ENCODE assay signal across 1 cellular context in genomic region chr14:34981743-34982420, GRCh38.
TF ChIP-seq lines count a peak whose summit lies in the region.

No MANE protein-coding gene starts in this region.

TF ChIP-seq in HepG2, 621 proteins besides CTCF, POLR2A, EP300 and RAD21 (continued from another document and continues in another):
- TF ChIP-seq ESRRA (CRISPR knock-in tag; IDR thresholded peaks at IDR 0.05; ENCODE audit: low read depth), result no peak; the same call in 1 of the 2 replicates
- no peak for TF ChIP-seq ZNF253 (CRISPR knock-in tag; IDR thresholded peaks at IDR 0.05; ENCODE audit: borderline replicate concordance)
- TF ChIP-seq ARID2 (CRISPR knock-in tag; IDR thresholded peaks at IDR 0.05; ENCODE audit: borderline replicate concordance), result peak; percentile 97
- peak; percentile 69 for TF ChIP-seq ZNF224 (CRISPR knock-in tag; IDR thresholded peaks at IDR 0.05)
- no peak for TF ChIP-seq ZNF709 (CRISPR knock-in tag; IDR thresholded peaks at IDR 0.05)
- 0 out of 2 replicates have a peak, but pooled peaks have one; percentile 54 for TF ChIP-seq NR1H2 (CRISPR knock-in tag; IDR thresholded peaks at IDR 0.05; ENCODE audit: borderline replicate concordance, low read depth)
- TF ChIP-seq, protein P1, sequence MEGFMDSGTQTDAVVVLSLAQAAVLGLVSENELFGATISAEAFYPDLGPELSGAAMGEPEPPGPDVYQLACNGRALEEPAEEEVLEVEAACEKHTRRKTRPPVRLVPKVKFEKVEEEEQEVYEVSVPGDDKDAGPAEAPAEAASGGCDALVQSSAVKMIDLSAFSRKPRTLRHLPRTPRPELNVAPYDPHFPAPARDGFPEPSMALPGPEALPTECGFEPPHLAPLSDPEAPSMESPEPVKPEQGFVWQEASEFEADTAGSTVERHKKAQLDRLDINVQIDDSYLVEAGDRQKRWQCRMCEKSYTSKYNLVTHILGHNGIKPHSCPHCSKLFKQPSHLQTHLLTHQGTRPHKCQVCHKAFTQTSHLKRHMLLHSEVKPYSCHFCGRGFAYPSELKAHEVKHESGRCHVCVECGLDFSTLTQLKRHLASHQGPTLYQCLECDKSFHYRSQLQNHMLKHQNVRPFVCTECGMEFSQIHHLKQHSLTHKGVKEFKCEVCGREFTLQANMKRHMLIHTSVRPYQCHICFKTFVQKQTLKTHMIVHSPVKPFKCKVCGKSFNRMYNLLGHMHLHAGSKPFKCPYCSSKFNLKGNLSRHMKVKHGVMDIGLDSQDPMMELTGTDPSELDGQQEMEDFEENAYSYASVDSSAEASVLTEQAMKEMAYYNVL (CRISPR knock-in tag; IDR thresholded peaks at IDR 0.05; ENCODE audit: borderline replicate concordance), result no peak
- TF ChIP-seq, protein P2, sequence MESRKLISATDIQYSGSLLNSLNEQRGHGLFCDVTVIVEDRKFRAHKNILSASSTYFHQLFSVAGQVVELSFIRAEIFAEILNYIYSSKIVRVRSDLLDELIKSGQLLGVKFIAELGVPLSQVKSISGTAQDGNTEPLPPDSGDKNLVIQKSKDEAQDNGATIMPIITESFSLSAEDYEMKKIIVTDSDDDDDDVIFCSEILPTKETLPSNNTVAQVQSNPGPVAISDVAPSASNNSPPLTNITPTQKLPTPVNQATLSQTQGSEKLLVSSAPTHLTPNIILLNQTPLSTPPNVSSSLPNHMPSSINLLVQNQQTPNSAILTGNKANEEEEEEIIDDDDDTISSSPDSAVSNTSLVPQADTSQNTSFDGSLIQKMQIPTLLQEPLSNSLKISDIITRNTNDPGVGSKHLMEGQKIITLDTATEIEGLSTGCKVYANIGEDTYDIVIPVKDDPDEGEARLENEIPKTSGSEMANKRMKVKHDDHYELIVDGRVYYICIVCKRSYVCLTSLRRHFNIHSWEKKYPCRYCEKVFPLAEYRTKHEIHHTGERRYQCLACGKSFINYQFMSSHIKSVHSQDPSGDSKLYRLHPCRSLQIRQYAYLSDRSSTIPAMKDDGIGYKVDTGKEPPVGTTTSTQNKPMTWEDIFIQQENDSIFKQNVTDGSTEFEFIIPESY (CRISPR knock-in tag; IDR thresholded peaks at IDR 0.05), result no peak
- 0 out of 2 replicates have a peak, but pooled peaks have one; percentile 95 for TF ChIP-seq SNAPC5 (CRISPR knock-in tag; IDR thresholded peaks at IDR 0.05; ENCODE audit: borderline replicate concordance)
- TF ChIP-seq MBNL3 (CRISPR knock-in tag; conservative IDR thresholded peaks at IDR 0.05), result peak; percentile 53; the same call in 1 of the 2 replicates
- no peak for TF ChIP-seq MXD1 (CRISPR knock-in tag; IDR thresholded peaks at IDR 0.05)
- peak; percentile 99 for TF ChIP-seq ZNF383 (CRISPR knock-in tag; IDR thresholded peaks at IDR 0.05; ENCODE audit: borderline replicate concordance)
- TF ChIP-seq ZNF557 (CRISPR knock-in tag; IDR thresholded peaks at IDR 0.05), result no peak
- TF ChIP-seq FOXO4 (CRISPR knock-in tag; conservative IDR thresholded peaks at IDR 0.05), result no peak
- TF ChIP-seq ZNF577 (CRISPR knock-in tag; IDR thresholded peaks at IDR 0.05; ENCODE audit: borderline replicate concordance, low read depth), result 0 out of 2 replicates have a peak, but pooled peaks have one; percentile 59
- TF ChIP-seq, protein P3, sequence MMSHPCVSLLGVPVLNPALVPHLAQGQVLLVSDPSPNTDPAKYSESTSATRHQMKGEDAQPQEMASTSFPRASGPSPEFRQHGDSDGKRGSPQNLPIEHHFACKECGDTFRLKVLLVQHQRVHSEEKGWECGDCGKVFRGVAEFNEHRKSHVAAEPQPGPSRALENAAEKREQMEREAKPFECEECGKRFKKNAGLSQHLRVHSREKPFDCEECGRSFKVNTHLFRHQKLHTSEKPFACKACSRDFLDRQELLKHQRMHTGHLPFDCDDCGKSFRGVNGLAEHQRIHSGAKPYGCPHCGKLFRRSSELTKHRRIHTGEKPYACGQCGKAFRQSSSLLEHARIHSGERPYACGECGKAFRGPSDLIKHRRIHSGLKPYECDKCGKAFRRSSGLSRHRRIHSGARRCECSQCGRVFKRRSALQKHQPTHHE (CRISPR knock-in tag; IDR thresholded peaks at IDR 0.05; ENCODE audit: borderline replicate concordance), result no peak
- TF ChIP-seq ZNF747 (CRISPR knock-in tag; IDR thresholded peaks at IDR 0.05; ENCODE audit: borderline replicate concordance), result no peak; the same call in none of the 2 replicates
- TF ChIP-seq CBX1 (IDR thresholded peaks at IDR 0.05; ENCODE audit: low read depth), result no peak
- 0 out of 2 replicates have a peak, but pooled peaks have one; percentile 8 for TF ChIP-seq MTA3 (CRISPR knock-in tag; IDR thresholded peaks at IDR 0.05)
- TF ChIP-seq RXRB (CRISPR knock-in tag; IDR thresholded peaks at IDR 0.05; ENCODE audit: borderline replicate concordance), result no peak
- TF ChIP-seq MED1 (CRISPR knock-in tag; IDR thresholded peaks at IDR 0.05), result no peak
- TF ChIP-seq ZFP36 (IDR thresholded peaks at IDR 0.05; ENCODE audit: borderline replicate concordance, low read depth, low read length, partially characterized antibody), result no peak
- TF ChIP-seq ZNF672 (CRISPR knock-in tag; IDR thresholded peaks at IDR 0.05), result no peak
- peak; percentile 58 for TF ChIP-seq ZNF703 (CRISPR knock-in tag; IDR thresholded peaks at IDR 0.05; ENCODE audit: borderline replicate concordance)
- no peak for TF ChIP-seq GABPA (IDR thresholded peaks at IDR 0.05; ENCODE audit: low read depth, low read length)
- TF ChIP-seq GABPA (CRISPR knock-in tag; IDR thresholded peaks at IDR 0.05; ENCODE audit: low read depth), result no peak
- TF ChIP-seq ZFP36L1 (CRISPR knock-in tag; IDR thresholded peaks at IDR 0.05), result no peak; the same call in 1 of the 2 replicates
- no peak for TF ChIP-seq GTF2F1 (IDR thresholded peaks at IDR 0.05; ENCODE audit: low read length)
- no peak for TF ChIP-seq SP1 (IDR thresholded peaks at IDR 0.05)
- no peak for TF ChIP-seq SP1 (CRISPR knock-in tag; IDR thresholded peaks at IDR 0.05)
- no peak for TF ChIP-seq ZNF3 (CRISPR knock-in tag; IDR thresholded peaks at IDR 0.05)
- TF ChIP-seq ZBTB21 (CRISPR knock-in tag; IDR thresholded peaks at IDR 0.05), result no peak
- TF ChIP-seq, protein P4, sequence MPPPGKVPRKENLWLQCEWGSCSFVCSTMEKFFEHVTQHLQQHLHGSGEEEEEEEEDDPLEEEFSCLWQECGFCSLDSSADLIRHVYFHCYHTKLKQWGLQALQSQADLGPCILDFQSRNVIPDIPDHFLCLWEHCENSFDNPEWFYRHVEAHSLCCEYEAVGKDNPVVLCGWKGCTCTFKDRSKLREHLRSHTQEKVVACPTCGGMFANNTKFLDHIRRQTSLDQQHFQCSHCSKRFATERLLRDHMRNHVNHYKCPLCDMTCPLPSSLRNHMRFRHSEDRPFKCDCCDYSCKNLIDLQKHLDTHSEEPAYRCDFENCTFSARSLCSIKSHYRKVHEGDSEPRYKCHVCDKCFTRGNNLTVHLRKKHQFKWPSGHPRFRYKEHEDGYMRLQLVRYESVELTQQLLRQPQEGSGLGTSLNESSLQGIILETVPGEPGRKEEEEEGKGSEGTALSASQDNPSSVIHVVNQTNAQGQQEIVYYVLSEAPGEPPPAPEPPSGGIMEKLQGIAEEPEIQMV (CRISPR knock-in tag; IDR thresholded peaks at IDR 0.05; ENCODE audit: low read depth), result no peak
- TF ChIP-seq, protein P5, sequence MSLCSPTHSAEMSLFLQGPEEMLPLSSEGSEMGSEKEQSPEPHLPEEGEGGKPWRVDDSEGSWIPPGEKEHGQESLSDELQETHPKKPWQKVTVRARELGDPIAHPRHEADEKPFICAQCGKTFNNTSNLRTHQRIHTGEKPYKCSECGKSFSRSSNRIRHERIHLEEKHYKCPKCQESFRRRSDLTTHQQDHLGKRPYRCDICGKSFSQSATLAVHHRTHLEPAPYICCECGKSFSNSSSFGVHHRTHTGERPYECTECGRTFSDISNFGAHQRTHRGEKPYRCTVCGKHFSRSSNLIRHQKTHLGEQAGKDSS (CRISPR knock-in tag; IDR thresholded peaks at IDR 0.05; ENCODE audit: borderline replicate concordance, low read depth), result no peak
- no peak for TF ChIP-seq JARID2 (CRISPR knock-in tag; IDR thresholded peaks at IDR 0.05; ENCODE audit: insufficient replicate concordance)
- TF ChIP-seq GPN1 (CRISPR knock-in tag; IDR thresholded peaks at IDR 0.05; ENCODE audit: borderline replicate concordance), result 0 out of 2 replicates have a peak, but pooled peaks have one; percentile 90
- TF ChIP-seq, protein P6, sequence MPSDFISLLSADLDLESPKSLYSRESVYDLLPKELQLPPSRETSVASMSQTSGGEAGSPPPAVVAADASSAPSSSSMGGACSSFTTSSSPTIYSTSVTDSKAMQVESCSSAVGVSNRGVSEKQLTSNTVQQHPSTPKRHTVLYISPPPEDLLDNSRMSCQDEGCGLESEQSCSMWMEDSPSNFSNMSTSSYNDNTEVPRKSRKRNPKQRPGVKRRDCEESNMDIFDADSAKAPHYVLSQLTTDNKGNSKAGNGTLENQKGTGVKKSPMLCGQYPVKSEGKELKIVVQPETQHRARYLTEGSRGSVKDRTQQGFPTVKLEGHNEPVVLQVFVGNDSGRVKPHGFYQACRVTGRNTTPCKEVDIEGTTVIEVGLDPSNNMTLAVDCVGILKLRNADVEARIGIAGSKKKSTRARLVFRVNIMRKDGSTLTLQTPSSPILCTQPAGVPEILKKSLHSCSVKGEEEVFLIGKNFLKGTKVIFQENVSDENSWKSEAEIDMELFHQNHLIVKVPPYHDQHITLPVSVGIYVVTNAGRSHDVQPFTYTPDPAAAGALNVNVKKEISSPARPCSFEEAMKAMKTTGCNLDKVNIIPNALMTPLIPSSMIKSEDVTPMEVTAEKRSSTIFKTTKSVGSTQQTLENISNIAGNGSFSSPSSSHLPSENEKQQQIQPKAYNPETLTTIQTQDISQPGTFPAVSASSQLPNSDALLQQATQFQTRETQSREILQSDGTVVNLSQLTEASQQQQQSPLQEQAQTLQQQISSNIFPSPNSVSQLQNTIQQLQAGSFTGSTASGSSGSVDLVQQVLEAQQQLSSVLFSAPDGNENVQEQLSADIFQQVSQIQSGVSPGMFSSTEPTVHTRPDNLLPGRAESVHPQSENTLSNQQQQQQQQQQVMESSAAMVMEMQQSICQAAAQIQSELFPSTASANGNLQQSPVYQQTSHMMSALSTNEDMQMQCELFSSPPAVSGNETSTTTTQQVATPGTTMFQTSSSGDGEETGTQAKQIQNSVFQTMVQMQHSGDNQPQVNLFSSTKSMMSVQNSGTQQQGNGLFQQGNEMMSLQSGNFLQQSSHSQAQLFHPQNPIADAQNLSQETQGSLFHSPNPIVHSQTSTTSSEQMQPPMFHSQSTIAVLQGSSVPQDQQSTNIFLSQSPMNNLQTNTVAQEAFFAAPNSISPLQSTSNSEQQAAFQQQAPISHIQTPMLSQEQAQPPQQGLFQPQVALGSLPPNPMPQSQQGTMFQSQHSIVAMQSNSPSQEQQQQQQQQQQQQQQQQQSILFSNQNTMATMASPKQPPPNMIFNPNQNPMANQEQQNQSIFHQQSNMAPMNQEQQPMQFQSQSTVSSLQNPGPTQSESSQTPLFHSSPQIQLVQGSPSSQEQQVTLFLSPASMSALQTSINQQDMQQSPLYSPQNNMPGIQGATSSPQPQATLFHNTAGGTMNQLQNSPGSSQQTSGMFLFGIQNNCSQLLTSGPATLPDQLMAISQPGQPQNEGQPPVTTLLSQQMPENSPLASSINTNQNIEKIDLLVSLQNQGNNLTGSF (CRISPR knock-in tag; IDR thresholded peaks at IDR 0.05), result no peak
- no peak for TF ChIP-seq ZNF207 (IDR thresholded peaks at IDR 0.05; ENCODE audit: borderline replicate concordance)
- TF ChIP-seq ZNF138 (CRISPR knock-in tag; IDR thresholded peaks at IDR 0.05; ENCODE audit: low read depth), result no peak
- TF ChIP-seq, protein P7, sequence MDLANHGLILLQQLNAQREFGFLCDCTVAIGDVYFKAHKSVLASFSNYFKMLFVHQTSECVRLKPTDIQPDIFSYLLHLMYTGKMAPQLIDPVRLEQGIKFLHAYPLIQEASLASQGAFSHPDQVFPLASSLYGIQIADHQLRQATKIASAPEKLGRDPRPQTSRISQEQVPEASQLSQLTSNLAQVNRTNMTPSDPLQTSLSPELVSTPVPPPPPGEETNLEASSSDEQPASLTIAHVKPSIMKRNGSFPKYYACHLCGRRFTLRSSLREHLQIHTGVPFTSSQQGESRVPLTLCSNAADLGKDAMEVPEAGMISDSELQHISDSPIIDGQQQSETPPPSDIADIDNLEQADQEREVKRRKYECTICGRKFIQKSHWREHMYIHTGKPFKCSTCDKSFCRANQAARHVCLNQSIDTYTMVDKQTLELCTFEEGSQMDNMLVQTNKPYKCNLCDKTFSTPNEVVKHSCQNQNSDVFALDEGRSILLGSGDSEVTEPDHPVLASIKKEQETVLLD (CRISPR knock-in tag; IDR thresholded peaks at IDR 0.05; ENCODE audit: low read depth), result no peak
- TF ChIP-seq ELF3 (CRISPR knock-in tag; IDR thresholded peaks at IDR 0.05), result no peak
- TF ChIP-seq, protein P8, sequence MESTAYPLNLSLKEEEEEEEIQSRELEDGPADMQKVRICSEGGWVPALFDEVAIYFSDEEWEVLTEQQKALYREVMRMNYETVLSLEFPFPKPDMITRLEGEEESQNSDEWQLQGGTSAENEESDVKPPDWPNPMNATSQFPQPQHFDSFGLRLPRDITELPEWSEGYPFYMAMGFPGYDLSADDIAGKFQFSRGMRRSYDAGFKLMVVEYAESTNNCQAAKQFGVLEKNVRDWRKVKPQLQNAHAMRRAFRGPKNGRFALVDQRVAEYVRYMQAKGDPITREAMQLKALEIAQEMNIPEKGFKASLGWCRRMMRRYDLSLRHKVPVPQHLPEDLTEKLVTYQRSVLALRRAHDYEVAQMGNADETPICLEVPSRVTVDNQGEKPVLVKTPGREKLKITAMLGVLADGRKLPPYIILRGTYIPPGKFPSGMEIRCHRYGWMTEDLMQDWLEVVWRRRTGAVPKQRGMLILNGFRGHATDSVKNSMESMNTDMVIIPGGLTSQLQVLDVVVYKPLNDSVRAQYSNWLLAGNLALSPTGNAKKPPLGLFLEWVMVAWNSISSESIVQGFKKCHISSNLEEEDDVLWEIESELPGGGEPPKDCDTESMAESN (CRISPR knock-in tag; conservative IDR thresholded peaks at IDR 0.05), result no peak
- TF ChIP-seq IKZF5 (CRISPR knock-in tag; IDR thresholded peaks at IDR 0.05), result no peak
- no peak for TF ChIP-seq NFKB2 (CRISPR knock-in tag; IDR thresholded peaks at IDR 0.05; ENCODE audit: borderline replicate concordance)
